Comparison of ENCODE assay signal across 24 cellular contexts in the genomic region with DNA sequence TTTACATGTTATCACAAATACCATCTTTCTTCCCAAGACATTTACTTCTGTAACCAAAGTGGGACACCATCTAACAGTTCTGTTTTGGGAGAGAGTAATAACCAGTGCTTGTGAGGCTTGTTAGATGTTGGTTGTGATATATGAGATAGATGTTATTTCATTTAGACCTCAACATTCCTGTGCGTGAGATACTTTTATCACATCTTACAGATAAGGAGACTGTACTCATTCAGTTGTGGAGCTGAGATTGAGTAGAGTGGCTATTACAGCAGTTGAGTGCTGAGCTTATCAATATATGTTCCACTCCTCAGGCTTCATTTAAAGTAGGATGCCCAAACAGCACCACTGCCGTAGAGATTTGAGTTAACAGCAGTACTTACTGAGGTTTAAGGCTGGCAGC.
"Had no signal": no experiment of that assay in that cellular context is flagged by ENCODE, and none has a peak within 500 bp of the region (broad histone marks: within the 10 kb centered on the region; RNA-seq: fewer than 3 reads in every experiment).

No MANE protein-coding gene starts in this region.

- H3K9me3 Mint-ChIP-seq: activated naive CD4-positive, alpha-beta T cell treated with anti-CD3 and anti-CD28 coated beads, Interleukin-2, amount 50 U/mL, for 24 hours; T-helper 1 cell treated with Interleukin-12 subunit alpha and Interleukin-12 subunit beta and Interleukin-4 antibody, amounts not matched to agents 30 μg/mL and 1 μg/mL, for 36 hours had no signal

- H3K27me3 ChIP-seq: MG63, Peyer's patch, SJSA1 had no signal

- H3K9me3 ChIP-seq: MG63, Peyer's patch, SJSA1 had no signal

- H3K27me3 Mint-ChIP-seq: activated naive CD4-positive, alpha-beta T cell treated with anti-CD3 and anti-CD28 coated beads, Interleukin-2, amount 50 U/mL, for 24 hours; IgD-negative memory B cell had no signal

- H3K4me3 ChIP-seq: MG63, Peyer's patch, SJSA1 had no signal

- H3K4me1 ChIP-seq: SJSA1 had no signal

- ATAC-seq: activated CD8-positive, alpha-beta T cell treated with anti-CD3 and anti-CD28 coated beads, Interleukin-2, amount 10 ng/mL, durations not matched to agents 7 days and 5 days; SK-N-SH treated with all-trans-retinoic acid at 6 μM for 48 hours had no signal

- H3K27ac Mint-ChIP-seq: activated CD8-positive, alpha-beta T cell treated with anti-CD3 and anti-CD28 coated beads, Interleukin-2, amount 10 ng/mL, durations not matched to agents 7 days and 5 days; activated naive CD4-positive, alpha-beta T cell treated with anti-CD3 and anti-CD28 coated beads, Interleukin-2, amount 50 U/mL, for 24 hours; T-helper 1 cell treated with Interleukin-12 subunit alpha and Interleukin-12 subunit beta and Interleukin-4 antibody, amounts not matched to agents 30 μg/mL and 1 μg/mL, for 36 hours had no signal

- H3K27ac ChIP-seq: RWPE1, SJSA1 had no signal

- H3K4me3 Mint-ChIP-seq: activated CD8-positive, alpha-beta T cell treated with anti-CD3 and anti-CD28 coated beads, Interleukin-2, amount 10 ng/mL, durations not matched to agents 7 days and 5 days; activated naive CD4-positive, alpha-beta T cell treated with anti-CD3 and anti-CD28 coated beads, Interleukin-2, amount 50 U/mL, for 24 hours; T-helper 1 cell treated with Interleukin-12 subunit alpha and Interleukin-12 subunit beta and Interleukin-4 antibody, amounts not matched to agents 30 μg/mL and 1 μg/mL, for 36 hours had no signal

- DNase-seq: activated CD4-positive, alpha-beta T cell treated with anti-CD3 and anti-CD28 coated beads for 48 hours; activated CD4-positive, alpha-beta T cell treated with anti-CD3 and anti-CD28 coated beads, Interleukin-2, amount 50 U/mL, for 4 hours; activated CD4-positive, CD25-positive, alpha-beta regulatory T cell treated with anti-CD3 and anti-CD28 coated beads, Interleukin-2, amount 50 U/mL, for 72 hours; activated CD8-positive, alpha-beta memory T cell treated with anti-CD3 and anti-CD28 coated beads, Interleukin-2, amount 50 U/mL, for 48 hours; activated CD8-positive, alpha-beta T cell treated with anti-CD3 and anti-CD28 coated beads, Interleukin-2, amount 10 ng/mL, durations not matched to agents 7 days and 5 days; activated T-cell treated with anti-CD3 and anti-CD28 coated beads, Interleukin-2, amount 50 U/mL, for 1 hour; amygdala; KG1; MG63; MV-4-11; NCI-H1092 treated with DMSO at 0.1 percent for 48 hours; NCI-H1417 treated with DMSO at 0.1 percent for 48 hours; NCI-H1694 treated with DMSO at 0.1 percent for 48 hours; NCI-H2081; NCI-H510A treated with DMSO at 0.1 percent for 48 hours; NK-92 treated with Interleukin-12 subunit alpha and Interleukin-12 subunit beta, amount 100 ng/mL, for 24 hours; Peyer's patch; SHP77 had no signal

- H3K4me1 Mint-ChIP-seq: activated naive CD4-positive, alpha-beta T cell treated with anti-CD3 and anti-CD28 coated beads, Interleukin-2, amount 50 U/mL, for 24 hours had no signal
